ENCODE assay signal across 2 cellular contexts in the genomic region with DNA sequence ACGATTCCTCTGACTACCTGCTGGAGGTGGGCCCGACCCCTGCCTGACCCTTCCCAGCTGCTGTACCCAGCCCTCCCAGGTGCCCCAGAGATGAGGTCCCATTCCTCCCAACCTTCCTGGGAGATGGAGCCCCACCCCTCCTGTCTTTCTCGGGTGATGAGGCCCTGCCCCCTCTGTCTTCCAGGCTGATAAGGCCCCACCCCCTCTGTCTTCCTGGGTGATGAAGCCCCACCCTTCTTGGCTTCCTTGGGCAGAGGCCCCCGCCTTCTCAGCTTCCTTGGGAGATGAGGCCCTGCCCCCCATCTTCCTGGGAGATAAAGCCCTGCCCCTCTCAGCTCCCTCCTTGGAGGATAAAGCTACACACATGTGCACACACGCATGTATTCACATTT.
TF ChIP-seq lines count a peak whose summit lies in the region.

No MANE protein-coding gene starts in this region.

TF ChIP-seq in HCT116, 20 proteins besides CTCF, POLR2A, EP300 and RAD21:
- TF ChIP-seq, protein P1, sequence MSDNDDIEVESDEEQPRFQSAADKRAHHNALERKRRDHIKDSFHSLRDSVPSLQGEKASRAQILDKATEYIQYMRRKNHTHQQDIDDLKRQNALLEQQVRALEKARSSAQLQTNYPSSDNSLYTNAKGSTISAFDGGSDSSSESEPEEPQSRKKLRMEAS (IDR thresholded peaks at IDR 0.05), result no peak
- TF ChIP-seq TCF7L2 (IDR thresholded peaks at IDR 0.05; ENCODE audit: borderline replicate concordance, extremely low read depth, insufficient read depth, insufficient read length) (no peak), EZH2 (IDR thresholded peaks at IDR 0.05) (no peak), FOSL1 (IDR thresholded peaks at IDR 0.05; ENCODE audit: low read depth) (no peak), ZFX (IDR thresholded peaks at IDR 0.05) (no peak), EZH2phosphoT487 (IDR thresholded peaks at IDR 0.05; ENCODE audit: borderline replicate concordance) (no peak), YY1 (IDR thresholded peaks at IDR 0.05; ENCODE audit: extremely low read depth, insufficient replicate concordance, low read depth, low read length) (no peak)
- TF ChIP-seq, protein P2, sequence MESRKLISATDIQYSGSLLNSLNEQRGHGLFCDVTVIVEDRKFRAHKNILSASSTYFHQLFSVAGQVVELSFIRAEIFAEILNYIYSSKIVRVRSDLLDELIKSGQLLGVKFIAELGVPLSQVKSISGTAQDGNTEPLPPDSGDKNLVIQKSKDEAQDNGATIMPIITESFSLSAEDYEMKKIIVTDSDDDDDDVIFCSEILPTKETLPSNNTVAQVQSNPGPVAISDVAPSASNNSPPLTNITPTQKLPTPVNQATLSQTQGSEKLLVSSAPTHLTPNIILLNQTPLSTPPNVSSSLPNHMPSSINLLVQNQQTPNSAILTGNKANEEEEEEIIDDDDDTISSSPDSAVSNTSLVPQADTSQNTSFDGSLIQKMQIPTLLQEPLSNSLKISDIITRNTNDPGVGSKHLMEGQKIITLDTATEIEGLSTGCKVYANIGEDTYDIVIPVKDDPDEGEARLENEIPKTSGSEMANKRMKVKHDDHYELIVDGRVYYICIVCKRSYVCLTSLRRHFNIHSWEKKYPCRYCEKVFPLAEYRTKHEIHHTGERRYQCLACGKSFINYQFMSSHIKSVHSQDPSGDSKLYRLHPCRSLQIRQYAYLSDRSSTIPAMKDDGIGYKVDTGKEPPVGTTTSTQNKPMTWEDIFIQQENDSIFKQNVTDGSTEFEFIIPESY (IDR thresholded peaks at IDR 0.05; ENCODE audit: extremely low read depth, insufficient replicate concordance, low read length), result no peak
TF ChIP-seq in HCT116: peak in this region for 0.

TF ChIP-seq in WTC11, 78 proteins besides CTCF, POLR2A, EP300 and RAD21:
- TF ChIP-seq, protein P3, sequence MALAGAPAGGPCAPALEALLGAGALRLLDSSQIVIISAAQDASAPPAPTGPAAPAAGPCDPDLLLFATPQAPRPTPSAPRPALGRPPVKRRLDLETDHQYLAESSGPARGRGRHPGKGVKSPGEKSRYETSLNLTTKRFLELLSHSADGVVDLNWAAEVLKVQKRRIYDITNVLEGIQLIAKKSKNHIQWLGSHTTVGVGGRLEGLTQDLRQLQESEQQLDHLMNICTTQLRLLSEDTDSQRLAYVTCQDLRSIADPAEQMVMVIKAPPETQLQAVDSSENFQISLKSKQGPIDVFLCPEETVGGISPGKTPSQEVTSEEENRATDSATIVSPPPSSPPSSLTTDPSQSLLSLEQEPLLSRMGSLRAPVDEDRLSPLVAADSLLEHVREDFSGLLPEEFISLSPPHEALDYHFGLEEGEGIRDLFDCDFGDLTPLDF (CRISPR knock-in tag; IDR thresholded peaks at IDR 0.05), result no peak
- TF ChIP-seq TCF7 (CRISPR knock-in tag; IDR thresholded peaks at IDR 0.05; ENCODE audit: low read depth), result no peak
- no peak for TF ChIP-seq GRHL2 (CRISPR knock-in tag; IDR thresholded peaks at IDR 0.05; ENCODE audit: insufficient replicate concordance, severe bottlenecking)
- TF ChIP-seq ZNF317 (CRISPR knock-in tag; IDR thresholded peaks at IDR 0.05; ENCODE audit: borderline replicate concordance, low read depth), result no peak
